ENCODE assay signal across 8 cellular contexts in genomic region chr13:46551410-46552301, GRCh38. TPM values are rescaled to one million over a fixed set of nuclear protein-coding genes. Genes with fewer than 3 reads are reported as not detected.
DNase-seq lines count a peak whose midpoint lies in the region; ATAC-seq lines count a peak whose summit lies in the region.

No MANE protein-coding gene starts in this region.

- H3K36me3 ChIP-seq in CD4-positive, CD25-positive, alpha-beta regulatory T cell (ENCODE audit: control insufficient read depth, insufficient read depth, low read length), result no peaks in the 10 kb centered on the region
- no peaks in the 10 kb centered on the region for H3K36me3 ChIP-seq in NT2/D1 (ENCODE audit: insufficient read depth, insufficient read length, low read length)
- H3K36me3 ChIP-seq in naive thymus-derived CD4-positive, alpha-beta T cell (ENCODE audit: control insufficient read depth in 2 of 3, insufficient read depth in 3 of 3, low read length in 3 of 3), result peaks cover 0 to 7% (median 0%) of the 10 kb centered on the region in 3 experiments

- no peaks in the 10 kb centered on the region for H3K9me3 ChIP-seq in CD4-positive, CD25-positive, alpha-beta regulatory T cell (ENCODE audit: control insufficient read depth in 2 of 2, low read length in 2 of 2)
- H3K9me3 ChIP-seq in NT2/D1 (ENCODE audit: insufficient read depth, low read length), result no peaks in the 10 kb centered on the region
- H3K9me3 ChIP-seq in naive thymus-derived CD4-positive, alpha-beta T cell (ENCODE audit: control insufficient read depth in 2 of 3, low read length in 3 of 3), result no peaks in the 10 kb centered on the region

- H3K9ac ChIP-seq in NT2/D1 (ENCODE audit: insufficient read length, low read depth), result peak overlapping the region; percentile 64

- H3K4me3 ChIP-seq in CD4-positive, CD25-positive, alpha-beta regulatory T cell (ENCODE audit: low read depth, low read length), result peak overlapping the region; percentile 78
- peak overlapping the region; percentile 41 for H3K4me3 ChIP-seq in NT2/D1 (ENCODE audit: insufficient read length, low read depth)
- H3K4me3 ChIP-seq in naive thymus-derived CD4-positive, alpha-beta T cell (ENCODE audit: low read length), result peak overlapping the region; percentile 68

- no peak overlapping the region for H3K27ac ChIP-seq in CD4-positive, CD25-positive, alpha-beta regulatory T cell (ENCODE audit: insufficient read depth, low read length, poor library complexity, severe bottlenecking)
- no peak overlapping the region for H3K27ac ChIP-seq in naive thymus-derived CD4-positive, alpha-beta T cell (ENCODE audit: low read depth, low read length)

- peak; percentile 46 to 55 (median 49) for DNase-seq in CD4-positive, CD25-positive, alpha-beta regulatory T cell
- DNase-seq in HT-29 (ENCODE audit: low spot score), result peak; percentile 96
- DNase-seq in NT2/D1 (ENCODE audit: low read depth, low spot score), result peak; percentile 42
- peak; percentile 78 for DNase-seq in activated T-cell treated with anti-CD3 and anti-CD28 coated beads, Interleukin-2, amount 50 U/mL, for 24 hours
- peak; percentile 71 for DNase-seq in fibroblast of gingiva (ENCODE audit: low read depth)
- peak; percentile 21 to 63 (median 48) for DNase-seq in naive thymus-derived CD4-positive, alpha-beta T cell

- H3K9me3 Mint-ChIP-seq in CD4-positive, CD25-positive, alpha-beta regulatory T cell, result no peaks in the 10 kb centered on the region
- no peaks in the 10 kb centered on the region for H3K9me3 Mint-ChIP-seq in activated T-cell treated with anti-CD3 and anti-CD28 coated beads, Interleukin-2, amount 50 U/mL, for 24 hours
- H3K9me3 Mint-ChIP-seq in naive thymus-derived CD4-positive, alpha-beta T cell, result no peaks in the 10 kb centered on the region
- no peaks in the 10 kb centered on the region for H3K9me3 Mint-ChIP-seq in stimulated activated memory B cell treated with anti-CD40 and anti-IgM and Interleukin-4, amounts not matched to agents 10 μg/mL and 1 μg/mL and 100 μg/mL, for 72 hours

- peaks cover 37% of the 10 kb centered on the region for H3K4me1 ChIP-seq in CD4-positive, CD25-positive, alpha-beta regulatory T cell (ENCODE audit: control insufficient read depth, insufficient read depth, low read length, poor library complexity, severe bottlenecking)
- no peaks in the 10 kb centered on the region for H3K4me1 ChIP-seq in NT2/D1 (ENCODE audit: insufficient read depth, insufficient read length)
- H3K4me1 ChIP-seq in naive thymus-derived CD4-positive, alpha-beta T cell (ENCODE audit: control insufficient read depth in 2 of 2, insufficient read depth in 2 of 2, low read length in 2 of 2), result peaks cover 26 to 29% of the 10 kb centered on the region in 2 donors

- CTCF ChIA-PET in naive thymus-derived CD4-positive, alpha-beta T cell (lab: Charles Lee), result interaction anchor here (0.6 to 4.5 kb wide), 28 partner anchors 10 to 744 kb away, joined by 3 to 53 read pairs (median 4); no protein-coding TSS in a partner anchor

- H3K27me3 ChIP-seq in CD4-positive, CD25-positive, alpha-beta regulatory T cell (ENCODE audit: control insufficient read depth, insufficient read depth, low read length), result peaks cover 4% of the 10 kb centered on the region
- H3K27me3 ChIP-seq in NT2/D1 (ENCODE audit: insufficient read depth, insufficient read length), result peaks cover 32% of the 10 kb centered on the region
- no peaks in the 10 kb centered on the region for H3K27me3 ChIP-seq in naive thymus-derived CD4-positive, alpha-beta T cell (ENCODE audit: control insufficient read depth in 2 of 2, insufficient read depth in 2 of 2, low read length in 2 of 2)

- ATAC-seq in CD4-positive, CD25-positive, alpha-beta regulatory T cell (ENCODE audit: low read depth in 2 of 2), result no peak
- no peak for ATAC-seq in naive thymus-derived CD4-positive, alpha-beta T cell
- ATAC-seq in stimulated activated memory B cell treated with anti-CD40 and anti-IgM and Interleukin-4, amounts not matched to agents 10 μg/mL and 1 μg/mL and 100 μg/mL, for 72 hours, result no peak
- no peak for ATAC-seq in HG02678 (IDR thresholded peaks at IDR 0.05; ENCODE audit: unreplicated experiment)

- H3K27ac Mint-ChIP-seq in CD4-positive, CD25-positive, alpha-beta regulatory T cell, result peak overlapping the region in 2 of 3 donors; percentile 38 to 88
- no peak overlapping the region for H3K27ac Mint-ChIP-seq in activated T-cell treated with anti-CD3 and anti-CD28 coated beads, Interleukin-2, amount 50 U/mL, for 24 hours
- H3K27ac Mint-ChIP-seq in naive thymus-derived CD4-positive, alpha-beta T cell, result peak overlapping the region in 7 of 9 donors; percentile 62 to 95 (median 89)
- H3K27ac Mint-ChIP-seq in stimulated activated memory B cell treated with anti-CD40 and anti-IgM and Interleukin-4, amounts not matched to agents 10 μg/mL and 1 μg/mL and 100 μg/mL, for 72 hours, result peak overlapping the region; percentile 94

- H3K36me3 Mint-ChIP-seq in CD4-positive, CD25-positive, alpha-beta regulatory T cell, result no peaks in the 10 kb centered on the region
- H3K36me3 Mint-ChIP-seq in activated T-cell treated with anti-CD3 and anti-CD28 coated beads, Interleukin-2, amount 50 U/mL, for 24 hours (ENCODE audit: low read depth), result peaks cover 12% of the 10 kb centered on the region
- H3K36me3 Mint-ChIP-seq in naive thymus-derived CD4-positive, alpha-beta T cell, result peaks cover 0 to 3% (median 0%) of the 10 kb centered on the region in 5 donors
- H3K36me3 Mint-ChIP-seq in stimulated activated memory B cell treated with anti-CD40 and anti-IgM and Interleukin-4, amounts not matched to agents 10 μg/mL and 1 μg/mL and 100 μg/mL, for 72 hours, result no peaks in the 10 kb centered on the region

- POLR2A ChIA-PET in naive thymus-derived CD4-positive, alpha-beta T cell (lab: Charles Lee), result interaction anchor here (1.6 kb wide), 1 partner anchor 26 kb away, joined by 6 read pairs; no protein-coding TSS in a partner anchor

- peaks cover 20 to 40% (median 30%) of the 10 kb centered on the region in 4 donors for H3K4me1 Mint-ChIP-seq in CD4-positive, CD25-positive, alpha-beta regulatory T cell
- H3K4me1 Mint-ChIP-seq in activated T-cell treated with anti-CD3 and anti-CD28 coated beads, Interleukin-2, amount 50 U/mL, for 24 hours (ENCODE audit: low read depth), result peaks cover 39% of the 10 kb centered on the region
- H3K4me1 Mint-ChIP-seq in naive thymus-derived CD4-positive, alpha-beta T cell, result peaks cover 27 to 43% (median 38%) of the 10 kb centered on the region in 7 donors
- peaks cover 43% of the 10 kb centered on the region for H3K4me1 Mint-ChIP-seq in stimulated activated memory B cell treated with anti-CD40 and anti-IgM and Interleukin-4, amounts not matched to agents 10 μg/mL and 1 μg/mL and 100 μg/mL, for 72 hours

- H3K27me3 Mint-ChIP-seq in CD4-positive, CD25-positive, alpha-beta regulatory T cell, result peaks cover 33% of the 10 kb centered on the region
- H3K27me3 Mint-ChIP-seq in activated T-cell treated with anti-CD3 and anti-CD28 coated beads, Interleukin-2, amount 50 U/mL, for 24 hours, result no peaks in the 10 kb centered on the region
- H3K27me3 Mint-ChIP-seq in naive thymus-derived CD4-positive, alpha-beta T cell, result peaks cover 0 to 14% (median 6%) of the 10 kb centered on the region in 5 donors
- no peaks in the 10 kb centered on the region for H3K27me3 Mint-ChIP-seq in stimulated activated memory B cell treated with anti-CD40 and anti-IgM and Interleukin-4, amounts not matched to agents 10 μg/mL and 1 μg/mL and 100 μg/mL, for 72 hours

- peak overlapping the region; percentile 86 to 97 (median 94) for H3K4me3 Mint-ChIP-seq in CD4-positive, CD25-positive, alpha-beta regulatory T cell
- H3K4me3 Mint-ChIP-seq in activated T-cell treated with anti-CD3 and anti-CD28 coated beads, Interleukin-2, amount 50 U/mL, for 24 hours, result peak overlapping the region; percentile 92
- peak overlapping the region; percentile 92 to 99 (median 95) for H3K4me3 Mint-ChIP-seq in naive thymus-derived CD4-positive, alpha-beta T cell
- H3K4me3 Mint-ChIP-seq in stimulated activated memory B cell treated with anti-CD40 and anti-IgM and Interleukin-4, amounts not matched to agents 10 μg/mL and 1 μg/mL and 100 μg/mL, for 72 hours, result peak overlapping the region; percentile 100

- intact Hi-C loops in naive thymus-derived CD4-positive, alpha-beta T cell (cut with micrococcal nuclease), result loop anchor here (1.0 to 10.0 kb wide), 13 partner anchors 58 to 1981 kb away; partner anchors contain the start of genes ZC3H13 (in 2 of the 2), GPALPP1 (in 1 of the 2), LCP1 (in 1 of the 2) and NUDT15 (in 1 of the 2)

RNA-seq across cellular contexts. Expression of gene LRCH1, which starts 1.3 kb away (rescaled TPM):
- total RNA-seq in CD4-positive, CD25-positive, alpha-beta regulatory T cell, result 23.5 TPM
- polyA plus RNA-seq in CD4-positive, CD25-positive, alpha-beta regulatory T cell, result 1 to 10 TPM; 2.6 to 3.9 (median 3.2) TPM
- total RNA-seq in HT-29 (2014; rRNA removed; shearing (Covaris generic)), result 12.7 and 13.5 TPM in 2 replicates
- 10 to 100 TPM; 13.8 to 24.2 (median 15.5) TPM for total RNA-seq in naive thymus-derived CD4-positive, alpha-beta T cell
- polyA plus RNA-seq in naive thymus-derived CD4-positive, alpha-beta T cell, result 1 to 10 TPM; 4.1 to 6.4 TPM

Comparison
In these comparisons a context has a peak if more than half of its experiments do, and no peak if none do; other contexts are left out.
1. DNase-seq: peak in every context shown above with its lines; median percentile 96 in HT-29; 78 in activated T-cell treated with anti-CD3 and anti-CD28 coated beads, Interleukin-2, amount 50 U/mL, for 24 hours; 71 in fibroblast of gingiva; 49 in CD4-positive, CD25-positive, alpha-beta regulatory T cell; 48 in naive thymus-derived CD4-positive, alpha-beta T cell; 42 in NT2/D1.